Comparison of ENCODE assay signal across 8 cellular contexts in genomic region chr2:156333951-156334495, GRCh38. TPM values are rescaled to one million over a fixed set of nuclear protein-coding genes. Genes with fewer than 3 reads are reported as not detected.
A peak's percentile ranks its signal among the peaks of the same experiment; 100 is the strongest.
DNase-seq lines count a peak whose midpoint lies in the region; ATAC-seq and TF ChIP-seq lines count a peak whose summit lies in the region.

No MANE protein-coding gene starts in this region.

- H3K36me3 ChIP-seq in mucosa of stomach (ENCODE audit: control insufficient read depth, insufficient read depth, low read length) (no peaks in the 10 kb centered on the region), thoracic aorta (no peaks in the 10 kb centered on the region)

- peak overlapping the region; percentile 90 for H3K27ac ChIP-seq in epithelial cell of prostate
- peak overlapping the region; percentile 93 to 96 for H3K27ac ChIP-seq in thoracic aorta

- POLR2A ChIA-PET in activated CD4-positive, alpha-beta memory T cell treated with anti-CD3 and anti-CD28 coated beads, Interleukin-2, amount 10 ng/mL, durations not matched to agents 7 days and 5 days (lab: Charles Lee), result interaction anchor here (1.1 to 10.0 kb wide), 8 partner anchors 9 to 255 kb away, joined by 3 to 103 read pairs (median 6); partner anchors contain the start of gene GPD2

- H3K4me3 ChIP-seq in mucosa of stomach (ENCODE audit: low read length), result peak overlapping the region; percentile 96
- H3K4me3 ChIP-seq in thoracic aorta, result peak overlapping the region; percentile 92

- H3K4me1 Mint-ChIP-seq in HFFc6 (ENCODE audit: low read depth), result peaks cover 44% of the 10 kb centered on the region
- peaks cover 37% of the 10 kb centered on the region for H3K4me1 Mint-ChIP-seq in activated CD4-positive, alpha-beta memory T cell treated with anti-CD3 and anti-CD28 coated beads, Interleukin-2, amount 10 ng/mL, durations not matched to agents 7 days and 5 days

- no peaks in the 10 kb centered on the region for H3K27me3 ChIP-seq in mucosa of stomach (ENCODE audit: control insufficient read depth, insufficient read depth, low read length)
- no peaks in the 10 kb centered on the region for H3K27me3 ChIP-seq in thoracic aorta (replicated peaks; ENCODE audit: insufficient read depth)

- peak overlapping the region; percentile 98 for H3K4me3 Mint-ChIP-seq in HFFc6
- H3K4me3 Mint-ChIP-seq in activated CD4-positive, alpha-beta memory T cell treated with anti-CD3 and anti-CD28 coated beads, Interleukin-2, amount 10 ng/mL, durations not matched to agents 7 days and 5 days, result peak overlapping the region; percentile 90

- H3K9me3 ChIP-seq in mucosa of stomach (ENCODE audit: control insufficient read depth, low read length), result no peaks in the 10 kb centered on the region
- H3K9me3 ChIP-seq in thoracic aorta, result no peaks in the 10 kb centered on the region

- peak overlapping the region; percentile 88 for H3K9ac ChIP-seq in mucosa of stomach (ENCODE audit: low read length)

- DNase-seq in activated CD8-positive, alpha-beta memory T cell treated with anti-CD3 and anti-CD28 coated beads for 1 hour (ENCODE audit: extremely low read depth in 1 of 2, low read depth in 1 of 2), result peak; percentile 58 to 60
- no peak for DNase-seq in activated CD8-positive, alpha-beta memory T cell treated with anti-CD3 and anti-CD28 coated beads, Interleukin-2, amount 50 U/mL, for 4 hours
- DNase-seq in HFFc6, result peak; percentile 49
- peak; percentile 19 for DNase-seq in NCI-H1105 (lab: John Stamatoyannopoulos, UW)
- DNase-seq in activated CD4-positive, alpha-beta memory T cell treated with anti-CD3 and anti-CD28 coated beads, Interleukin-2, amount 10 ng/mL, durations not matched to agents 7 days and 5 days, result peak; percentile 75
- DNase-seq in epithelial cell of prostate (ENCODE audit: low read depth, low spot score), result no peak
- no peak for DNase-seq in thoracic aorta (ENCODE audit: low spot score)

- peaks cover 9% of the 10 kb centered on the region for H3K4me1 ChIP-seq in mucosa of stomach (ENCODE audit: control insufficient read depth, insufficient read depth, low read length)
- H3K4me1 ChIP-seq in thoracic aorta (ENCODE audit: control insufficient read depth in 1 of 2, low read depth in 2 of 2), result peaks cover 5 to 18% of the 10 kb centered on the region in 2 donors

- TF ChIP-seq CTCF in HFFc6 (IDR thresholded peaks at IDR 0.05) (no peak; the same call in 1 of the 2 replicates), thoracic aorta (IDR thresholded peaks at IDR 0.05) (no peak)

- H3K36me3 Mint-ChIP-seq in HFFc6 (ENCODE audit: low read depth), result peaks cover 6% of the 10 kb centered on the region; the same call in 1 of the 2 replicates
- H3K36me3 Mint-ChIP-seq in activated CD4-positive, alpha-beta memory T cell treated with anti-CD3 and anti-CD28 coated beads, Interleukin-2, amount 10 ng/mL, durations not matched to agents 7 days and 5 days (ENCODE audit: low read depth), result peaks cover 4% of the 10 kb centered on the region

- H3K27me3 Mint-ChIP-seq in HFFc6 (ENCODE audit: insufficient read depth), result peaks cover 12% of the 10 kb centered on the region
- peaks cover 28% of the 10 kb centered on the region for H3K27me3 Mint-ChIP-seq in activated CD4-positive, alpha-beta memory T cell treated with anti-CD3 and anti-CD28 coated beads, Interleukin-2, amount 10 ng/mL, durations not matched to agents 7 days and 5 days

- ATAC-seq in thoracic aorta (ENCODE audit: insufficient number of reproducible peaks, low FRiP score, low read depth), result peak; percentile 7

- no peaks in the 10 kb centered on the region for H3K9me3 Mint-ChIP-seq in HFFc6
- no peaks in the 10 kb centered on the region for H3K9me3 Mint-ChIP-seq in activated CD4-positive, alpha-beta memory T cell treated with anti-CD3 and anti-CD28 coated beads, Interleukin-2, amount 10 ng/mL, durations not matched to agents 7 days and 5 days

- peak overlapping the region; percentile 98 for H3K27ac Mint-ChIP-seq in HFFc6
- H3K27ac Mint-ChIP-seq in activated CD4-positive, alpha-beta memory T cell treated with anti-CD3 and anti-CD28 coated beads, Interleukin-2, amount 10 ng/mL, durations not matched to agents 7 days and 5 days, result peak overlapping the region; percentile 84

- CTCF ChIA-PET in activated CD4-positive, alpha-beta memory T cell treated with anti-CD3 and anti-CD28 coated beads, Interleukin-2, amount 10 ng/mL, durations not matched to agents 7 days and 5 days (lab: Charles Lee), result interaction anchor here (0.9 to 3.5 kb wide), 11 partner anchors 9 to 957 kb away, joined by 3 to 35 read pairs (median 8); no protein-coding TSS in a partner anchor

RNA-seq across cellular contexts. Expression of gene NR4A2, which starts 1.5 kb away (rescaled TPM):
- 1 to 10 TPM; 1.8 to 7.5 (median 5.8) TPM for total RNA-seq in HFFc6 (2021; fragmentation: NEBNext Ultra II Directional; extraction: Animal tissue kit (Norgen Biotek cat#: 25700))
- total RNA-seq in activated CD4-positive, alpha-beta memory T cell treated with anti-CD3 and anti-CD28 coated beads, Interleukin-2, amount 10 ng/mL, durations not matched to agents 7 days and 5 days, result 1 to 10 TPM; 3.4 to 3.8 TPM
- total RNA-seq in thoracic aorta, result 10 to 100 TPM in 1 of 2 donors, 1 to 10 TPM in 1; 4.4 to 11.5 TPM

Comparison
In these comparisons a context has a peak if more than half of its experiments do, and no peak if none do; other contexts are left out.
1. DNase-seq: peak in activated CD8-positive, alpha-beta memory T cell treated with anti-CD3 and anti-CD28 coated beads for 1 hour (2 of 2), HFFc6 (single experiment), NCI-H1105 (single experiment) and activated CD4-positive, alpha-beta memory T cell treated with anti-CD3 and anti-CD28 coated beads, Interleukin-2, amount 10 ng/mL, durations not matched to agents 7 days and 5 days (single experiment); none in activated CD8-positive, alpha-beta memory T cell treated with anti-CD3 and anti-CD28 coated beads, Interleukin-2, amount 50 U/mL, for 4 hours (single experiment), epithelial cell of prostate (single experiment) and thoracic aorta (single experiment).